Comparison of ENCODE assay signal across 8 cellular contexts in the genomic region with DNA sequence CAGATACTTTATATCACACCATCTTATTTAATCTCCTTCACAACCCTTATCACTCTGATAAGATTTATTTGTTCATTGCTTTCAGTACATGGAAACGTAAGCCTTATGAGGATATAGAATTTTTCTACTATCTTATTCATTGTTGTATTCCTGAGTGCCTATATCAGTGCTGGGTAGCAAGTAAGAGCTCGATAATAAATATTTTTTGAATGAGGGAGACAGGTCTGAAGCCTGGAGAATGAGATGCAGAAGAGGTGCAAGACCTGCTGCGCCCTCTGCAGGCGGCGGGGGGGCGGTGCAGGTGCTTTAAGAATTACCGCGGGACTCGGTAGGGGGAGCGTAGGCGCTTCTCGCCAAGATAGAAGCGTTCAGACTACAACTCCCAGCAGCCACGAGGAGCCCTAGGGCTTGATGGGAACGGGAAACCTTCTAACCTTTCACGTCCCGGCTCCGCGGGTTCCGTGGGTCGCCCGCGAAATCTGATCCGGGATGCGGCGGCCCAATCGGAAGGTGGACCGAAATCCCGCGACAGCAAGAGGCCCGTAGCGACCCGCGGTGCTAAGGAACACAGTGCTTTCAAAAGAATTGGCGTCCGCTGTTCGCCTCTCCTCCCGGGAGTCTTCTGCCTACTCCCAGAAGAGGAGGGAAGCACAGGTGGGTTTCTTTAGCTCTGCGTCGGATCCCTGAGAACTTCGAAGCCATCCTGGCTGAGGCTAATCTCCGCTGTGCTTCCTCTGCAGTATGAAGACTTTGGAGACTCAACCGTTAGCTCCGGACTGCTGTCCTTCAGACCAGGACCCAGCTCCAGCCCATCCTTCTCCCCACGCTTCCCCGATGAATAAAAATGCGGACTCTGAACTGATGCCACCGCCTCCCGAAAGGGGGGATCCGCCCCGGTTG. TPM values are rescaled to one million over a fixed set of nuclear protein-coding genes. Genes with fewer than 3 reads are reported as not detected.
A peak's percentile ranks its signal among the peaks of the same experiment; 100 is the strongest.
DNase-seq lines count a peak whose midpoint lies in the region; FAIRE-seq and TF ChIP-seq lines count a peak whose summit lies in the region.

A gene (plus strand): TSS at position 570 of the 900 bp plus-strand sequence. CDS start 172 bp downstream, at position 742.

- no peaks in the 10 kb centered on the region for H3K27me3 Mint-ChIP-seq in nephron (ENCODE audit: low read depth)
- H3K27me3 Mint-ChIP-seq in stimulated activated naive CD8-positive, alpha-beta T cell treated with anti-CD3 and anti-CD28 coated beads, Interleukin-15, Interleukin-2, amounts not matched to agents 100 ng/mL and 50 ng/mL, for 24 hours = no peaks in the 10 kb centered on the region

- DNase-seq in H7 (peak; percentile 96), M059J (ENCODE audit: low read depth) (peak; percentile 99), SHP77 (lab: John Stamatoyannopoulos, UW) (peak; percentile 99), fibroblast of pulmonary artery (ENCODE audit: low read depth) (peak; percentile 99)
- peak; percentile 94 for DNase-seq in activated effector memory CD4-positive, alpha-beta T cell treated with Interleukin-2 at 50 U/mL for 16 hours

- no peaks in the 10 kb centered on the region for H3K27me3 ChIP-seq in H7 (ENCODE audit: control insufficient read depth, insufficient read depth, low read length)

- FAIRE-seq in G401.6 (lab: Jason Lieb, UNC) = peak; percentile 99

- peaks cover 12% of the 10 kb centered on the region for H3K36me3 Mint-ChIP-seq in nephron (ENCODE audit: low read depth)
- peaks cover 42% of the 10 kb centered on the region for H3K36me3 Mint-ChIP-seq in stimulated activated naive CD8-positive, alpha-beta T cell treated with anti-CD3 and anti-CD28 coated beads, Interleukin-15, Interleukin-2, amounts not matched to agents 100 ng/mL and 50 ng/mL, for 24 hours (ENCODE audit: low read depth)

- no peaks in the 10 kb centered on the region; the same call in 1 of the 2 replicates for H3K36me3 ChIP-seq in H7 (replicated peaks; ENCODE audit: control insufficient read depth, insufficient read depth, low read length)

- H3K4me1 Mint-ChIP-seq in nephron = peaks cover 22% of the 10 kb centered on the region
- H3K4me1 Mint-ChIP-seq in stimulated activated naive CD8-positive, alpha-beta T cell treated with anti-CD3 and anti-CD28 coated beads, Interleukin-15, Interleukin-2, amounts not matched to agents 100 ng/mL and 50 ng/mL, for 24 hours (ENCODE audit: low read depth) = peaks cover 42% of the 10 kb centered on the region

- peak within 1 kb of the TSS; percentile 93 to 98 (median 98) for H3K4me3 Mint-ChIP-seq in nephron
- H3K4me3 Mint-ChIP-seq in stimulated activated naive CD8-positive, alpha-beta T cell treated with anti-CD3 and anti-CD28 coated beads, Interleukin-15, Interleukin-2, amounts not matched to agents 100 ng/mL and 50 ng/mL, for 24 hours = peak within 1 kb of the TSS; percentile 98

- TF ChIP-seq CTCF in fibroblast of pulmonary artery (IDR thresholded peaks at IDR 0.05; ENCODE audit: low read length, missing control alignments) = peak; percentile 98
- TF ChIP-seq CTCF in nephron (IDR thresholded peaks at IDR 0.05; ENCODE audit: unreplicated experiment in 3 of 3) = peak; percentile 99 to 100 (median 99)

- peak within 1 kb of the TSS; percentile 98 for H3K4me3 ChIP-seq in H7 (ENCODE audit: insufficient read depth, low read depth, low read length)
- peak within 1 kb of the TSS; percentile 99 for H3K4me3 ChIP-seq in fibroblast of pulmonary artery (replicated peaks; ENCODE audit: low read depth, low read length)

- no peaks in the 10 kb centered on the region for H3K9me3 Mint-ChIP-seq in nephron
- no peaks in the 10 kb centered on the region for H3K9me3 Mint-ChIP-seq in stimulated activated naive CD8-positive, alpha-beta T cell treated with anti-CD3 and anti-CD28 coated beads, Interleukin-15, Interleukin-2, amounts not matched to agents 100 ng/mL and 50 ng/mL, for 24 hours

- H3K27ac Mint-ChIP-seq in nephron = peak within 1 kb of the TSS; percentile 100
- peak within 1 kb of the TSS; percentile 99 for H3K27ac Mint-ChIP-seq in stimulated activated naive CD8-positive, alpha-beta T cell treated with anti-CD3 and anti-CD28 coated beads, Interleukin-15, Interleukin-2, amounts not matched to agents 100 ng/mL and 50 ng/mL, for 24 hours

RNA-seq across cellular contexts. Expression of the gene that starts here (rescaled TPM):
- 32.9 and 41.3 TPM in 2 replicates for total RNA-seq in H7 (2014; rRNA removed; shearing (Covaris generic))
- 14.2 and 20.3 TPM in 2 replicates for total RNA-seq in M059J (2014; rRNA removed; shearing (Covaris generic))

Comparison
In these comparisons a context has a peak if more than half of its experiments do, and no peak if none do; other contexts are left out.
1. Peak in every context shown above with its lines: DNase-seq and H3K4me3 ChIP-seq.